In genomic region chr7:128447944-128448556, GRCh38 we compare ENCODE assay signal across 14 cellular contexts. TPM values are rescaled to one million over a fixed set of nuclear protein-coding genes. Genes with fewer than 3 reads are reported as not detected.
DNase-seq lines count a peak whose midpoint lies in the region; ATAC-seq lines count a peak whose summit lies in the region.
"Had no signal": no experiment of that assay in that cellular context is flagged by ENCODE, and none has a peak within 500 bp of the region (broad histone marks: within the 10 kb centered on the region; RNA-seq: fewer than 3 reads in every experiment).

No MANE protein-coding gene starts in this region.

- H3K9me3 Mint-ChIP-seq in activated naive CD4-positive, alpha-beta T cell treated with anti-CD3 and anti-CD28 coated beads, Interleukin-2, amount 50 U/mL, for 72 hours, result no peaks in the 10 kb centered on the region

- ATAC-seq in activated naive CD4-positive, alpha-beta T cell treated with anti-CD3 and anti-CD28 coated beads, Interleukin-2, amount 50 U/mL, for 72 hours, result peak; percentile 34 to 48
- no peak for ATAC-seq in GM18909 (IDR thresholded peaks at IDR 0.05; ENCODE audit: poor library complexity, unreplicated experiment)

- peak; percentile 31 for DNase-seq in activated CD4-positive, alpha-beta T cell treated with anti-CD3 and anti-CD28 coated beads for 48 hours
- no peak for DNase-seq in activated CD4-positive, alpha-beta T cell treated with anti-CD3 and anti-CD28 coated beads, Interleukin-2, amount 50 U/mL, for 48 hours
- DNase-seq in activated naive CD4-positive, alpha-beta T cell treated with anti-CD3 and anti-CD28 coated beads, Interleukin-2, amount 50 U/mL, for 72 hours (ENCODE audit: low spot score in 2 of 2), result no peak
- DNase-seq in activated naive CD4-positive, alpha-beta T cell (lab: John Stamatoyannopoulos, UW), result no peak
- DNase-seq in islet precursor cell (peak; percentile 24), ureter (ENCODE audit: low spot score) (peak; percentile 17), NOMO-1 treated with DMSO at 0.1 percent for 48 hours (lab: John Stamatoyannopoulos, UW; ENCODE audit: unreplicated experiment) (no peak)
- DNase-seq: DMS53, MG63, NCI-H1092 treated with DMSO at 0.1 percent for 48 hours, NCI-H1694, NCI-H69, PC-3 had no signal

- no peak overlapping the region for H3K27ac Mint-ChIP-seq in activated naive CD4-positive, alpha-beta T cell treated with anti-CD3 and anti-CD28 coated beads, Interleukin-2, amount 50 U/mL, for 72 hours

- H3K36me3 Mint-ChIP-seq in activated naive CD4-positive, alpha-beta T cell treated with anti-CD3 and anti-CD28 coated beads, Interleukin-2, amount 50 U/mL, for 72 hours, result peaks cover 0 to 20% of the 10 kb centered on the region in 2 donors

RNA-seq across cellular contexts. Expression of gene HILPDA, which starts 7.6 kb away (rescaled TPM):
- total RNA-seq in activated naive CD4-positive, alpha-beta T cell treated with anti-CD3 and anti-CD28 coated beads, Interleukin-2, amount 50 U/mL, for 72 hours, result 100 to 1,000 TPM in 1 of 2 donors, 10 to 100 TPM in 1; 20.3 to 239 TPM
- 22.3 TPM for total RNA-seq in ureter

RNA-seq across cellular contexts. Expression of gene METTL2B, which starts 28.5 kb away (rescaled TPM):
- 10 to 100 TPM; 31.1 to 34.1 TPM for total RNA-seq in activated naive CD4-positive, alpha-beta T cell treated with anti-CD3 and anti-CD28 coated beads, Interleukin-2, amount 50 U/mL, for 72 hours
- total RNA-seq in ureter, result 32.4 TPM

RNA-seq across cellular contexts. Expression of gene IMPDH1, which starts 38.3 kb away (rescaled TPM):
- 10 to 100 TPM; 29.5 to 66.9 TPM for total RNA-seq in activated naive CD4-positive, alpha-beta T cell treated with anti-CD3 and anti-CD28 coated beads, Interleukin-2, amount 50 U/mL, for 72 hours
- total RNA-seq in ureter, result 40.2 TPM

Comparison
In these comparisons a context has a peak if more than half of its experiments do, and no peak if none do; other contexts are left out.
1. DNase-seq: peak in activated CD4-positive, alpha-beta T cell treated with anti-CD3 and anti-CD28 coated beads for 48 hours (single experiment), islet precursor cell (single experiment) and ureter (single experiment); none in activated CD4-positive, alpha-beta T cell treated with anti-CD3 and anti-CD28 coated beads, Interleukin-2, amount 50 U/mL, for 48 hours (0 of 2), activated naive CD4-positive, alpha-beta T cell treated with anti-CD3 and anti-CD28 coated beads, Interleukin-2, amount 50 U/mL, for 72 hours (0 of 2), activated naive CD4-positive, alpha-beta T cell (0 of 4) and NOMO-1 treated with DMSO at 0.1 percent for 48 hours (single experiment).